Comparison of ENCODE assay signal across 1 cellular context in genomic region chrX:15497865-15498264, GRCh38.
TF ChIP-seq lines count a peak whose summit lies in the region.

No MANE protein-coding gene starts in this region.

TF ChIP-seq in HepG2, 621 proteins besides CTCF, POLR2A, EP300 and RAD21 (continued from another document):
- TF ChIP-seq ZNF800 (CRISPR knock-in tag; IDR thresholded peaks at IDR 0.05): no peak
- no peak for TF ChIP-seq SUZ12 (IDR thresholded peaks at IDR 0.05; ENCODE audit: low read depth, low read length)
- TF ChIP-seq SNAPC4 (CRISPR knock-in tag; IDR thresholded peaks at IDR 0.05): no peak
- no peak for TF ChIP-seq HNRNPL (IDR thresholded peaks at IDR 0.05; ENCODE audit: low read depth, low read length)
- TF ChIP-seq SALL1 (CRISPR knock-in tag; IDR thresholded peaks at IDR 0.05): no peak
- TF ChIP-seq HOXA3 (CRISPR knock-in tag; IDR thresholded peaks at IDR 0.05): no peak
- TF ChIP-seq SRSF4 (IDR thresholded peaks at IDR 0.05; ENCODE audit: low read depth, low read length, poor library complexity, severe bottlenecking): no peak
- TF ChIP-seq SMAD3 (CRISPR knock-in tag; IDR thresholded peaks at IDR 0.05): no peak
- no peak for TF ChIP-seq POLR2AphosphoS2 (IDR thresholded peaks at IDR 0.05; ENCODE audit: low read depth, low read length)
- TF ChIP-seq AKNA (CRISPR knock-in tag; IDR thresholded peaks at IDR 0.05; ENCODE audit: borderline replicate concordance): no peak
- no peak for TF ChIP-seq DDIT3 (CRISPR knock-in tag; IDR thresholded peaks at IDR 0.05)
- no peak for TF ChIP-seq ZBTB21 (CRISPR knock-in tag; IDR thresholded peaks at IDR 0.05)
